ENCODE assay signal across 35 cellular contexts in genomic region chr5:152683205-152683604, GRCh38.
DNase-seq lines count a peak whose midpoint lies in the region; ATAC-seq and TF ChIP-seq lines count a peak whose summit lies in the region.
"Had no signal": no experiment of that assay in that cellular context is flagged by ENCODE, and none has a peak within 500 bp of the region (broad histone marks: within the 10 kb centered on the region; RNA-seq: fewer than 3 reads in every experiment).

No MANE protein-coding gene starts in this region.

- peaks cover 21% of the 10 kb centered on the region for H3K36me3 Mint-ChIP-seq in nephron progenitor cell (ENCODE audit: low read depth)
- H3K36me3 Mint-ChIP-seq: CD14-positive monocyte; CD4-positive, alpha-beta memory T cell; CD4-positive, CD25-positive, alpha-beta regulatory T cell; CD8-positive, alpha-beta memory T cell; CD8-positive, alpha-beta T cell had no signal

- H3K4me1 Mint-ChIP-seq in nephron progenitor cell, result no peaks in the 10 kb centered on the region
- H3K4me1 Mint-ChIP-seq: B cell; CD14-positive monocyte; CD4-positive, alpha-beta memory T cell; CD4-positive, CD25-positive, alpha-beta regulatory T cell; CD8-positive, alpha-beta memory T cell had no signal

- WGBS in testis, 2 donors, result 43 to 50% methylated on average over 1 of the region's 1 CpG

- H3K4me1 ChIP-seq in left ventricle myocardium inferior (peaks cover 16% of the 10 kb centered on the region), testis (no peaks in the 10 kb centered on the region), thoracic aorta (ENCODE audit: control insufficient read depth in 1 of 2, low read depth in 2 of 2) (peaks cover 5 to 10% of the 10 kb centered on the region in 2 donors), A673 (ENCODE audit: insufficient read depth, low read length, poor library complexity, severe bottlenecking) (no peaks in the 10 kb centered on the region)
- H3K4me1 ChIP-seq: A549; BE2C; BLaER1; BLaER1 treated with 17β-estradiol and CSF1 and Interleukin-3, amounts not matched to agents 10 nM and 100 nM; Caco-2 had no signal

- H3K36me3 ChIP-seq in left ventricle myocardium inferior (no peaks in the 10 kb centered on the region), testis (ENCODE audit: low read depth, missing control alignments) (no peaks in the 10 kb centered on the region), thoracic aorta (no peaks in the 10 kb centered on the region), A673 (ENCODE audit: insufficient read depth, low read length, poor library complexity, severe bottlenecking) (no peaks in the 10 kb centered on the region)
- H3K36me3 ChIP-seq: BE2C; BLaER1; BLaER1 treated with 17β-estradiol and CSF1 and Interleukin-3, amounts not matched to agents 10 nM and 100 nM had no signal

- no TSS peak for BruUV-seq in A673 (replicated peaks; lab: Mats Ljungman, UMichigan)

- no peak overlapping the region for H3K27ac ChIP-seq in left ventricle myocardium inferior (replicated peaks)
- H3K27ac ChIP-seq in testis, result no peak overlapping the region
- peak overlapping the region; percentile 8 to 54 for H3K27ac ChIP-seq in thoracic aorta
- no peak overlapping the region for H3K27ac ChIP-seq in A673 (ENCODE audit: low read depth, low read length, poor library complexity, severe bottlenecking)
- H3K27ac ChIP-seq: 22Rv1; A549; BLaER1; BLaER1 treated with 17β-estradiol and CSF1 and Interleukin-3, amounts not matched to agents 10 nM and 100 nM; C4-2B had no signal

- peaks cover 31% of the 10 kb centered on the region for H3K9me3 Mint-ChIP-seq in nephron progenitor cell

- TF ChIP-seq CTCF in left ventricle myocardium inferior (IDR thresholded peaks at IDR 0.05; ENCODE audit: borderline replicate concordance), result no peak
- no peak for TF ChIP-seq CTCF in nephron progenitor cell (IDR thresholded peaks at IDR 0.05)
- TF ChIP-seq CTCF in testis (IDR thresholded peaks at IDR 0.05), result no peak
- no peak for TF ChIP-seq CTCF in thoracic aorta (IDR thresholded peaks at IDR 0.05)
- no peak for TF ChIP-seq CTCF in A673 (conservative IDR thresholded peaks at IDR 0.05; ENCODE audit: low read depth, low read length)

- H3K27ac Mint-ChIP-seq in nephron progenitor cell, result peak overlapping the region; percentile 21
- H3K27ac Mint-ChIP-seq: B cell; CD14-positive monocyte; CD4-positive, alpha-beta memory T cell; CD4-positive, alpha-beta T cell; CD4-positive, CD25-positive, alpha-beta regulatory T cell; CD8-positive, alpha-beta memory T cell; CD8-positive, alpha-beta T cell had no signal

- no peaks in the 10 kb centered on the region for H3K27me3 ChIP-seq in left ventricle myocardium inferior (ENCODE audit: low read depth)
- H3K27me3 ChIP-seq in testis, result no peaks in the 10 kb centered on the region
- H3K27me3 ChIP-seq in thoracic aorta (replicated peaks; ENCODE audit: insufficient read depth), result no peaks in the 10 kb centered on the region
- peaks cover 6% of the 10 kb centered on the region for H3K27me3 ChIP-seq in A673 (replicated peaks; ENCODE audit: insufficient read depth, low read depth, low read length, poor library complexity)
- H3K27me3 ChIP-seq: BE2C; BLaER1; BLaER1 treated with 17β-estradiol and CSF1 and Interleukin-3, amounts not matched to agents 10 nM and 100 nM had no signal

- no peak overlapping the region for H3K4me3 ChIP-seq in left ventricle myocardium inferior
- H3K4me3 ChIP-seq in testis, result no peak overlapping the region
- H3K4me3 ChIP-seq in thoracic aorta, result no peak overlapping the region
- no peak overlapping the region for H3K4me3 ChIP-seq in A673 (ENCODE audit: low read depth, low read length, poor library complexity, severe bottlenecking)
- H3K4me3 ChIP-seq: A549; BLaER1; BLaER1 treated with 17β-estradiol and CSF1 and Interleukin-3, amounts not matched to agents 10 nM and 100 nM had no signal

- ATAC-seq in left ventricle myocardium superior (peak; percentile 72), thoracic aorta (ENCODE audit: insufficient number of reproducible peaks, low FRiP score, low read depth) (no peak)
- ATAC-seq: A549; CD8-positive, alpha-beta T cell had no signal

- POLR2A ChIA-PET in A673 (lab: Charles Lee; ENCODE audit: low non-redundant PET), result no interaction called here

- DNase-seq in left ventricle myocardium superior (no peak), left ventricle myocardium inferior (no peak), nephron progenitor cell (no peak), testis (peak; percentile 33), thoracic aorta (ENCODE audit: low spot score) (no peak), A673 (ENCODE audit: low spot score) (no peak), NCI-H446 (lab: John Stamatoyannopoulos, UW) (no peak), T-helper 1 cell (no peak)
- DNase-seq: 8988T; ACHN; AML-193; BE2C; C1 segment of cervical spinal cord; Caco-2; Calu3; CD4-positive, alpha-beta memory T cell; CD4-positive, alpha-beta T cell; CD4-positive, CD25-positive, alpha-beta regulatory T cell; CD8-positive, alpha-beta memory T cell; CD8-positive, alpha-beta T cell; COR-L47; DMS 273 treated with DMSO at 0.1 percent for 48 hours; DMS153; DMS53; DMS79; DMS79 treated with DMSO at 0.1 percent for 48 hours; DND-41; EL had no signal

- no peak for TF ChIP-seq POLR2A in testis (IDR thresholded peaks at IDR 0.05)

- intact Hi-C loops in left ventricle myocardium superior (cut with micrococcal nuclease) (no loop called here), left ventricle myocardium inferior (cut with micrococcal nuclease) (no loop called here), testis (cut with DNase I; ENCODE audit: low total_unique reads) (no loop called here), A673 (cut with micrococcal nuclease; ENCODE audit: unreplicated experiment) (no loop called here)

- peaks cover 2% of the 10 kb centered on the region for H3K27me3 Mint-ChIP-seq in nephron progenitor cell (ENCODE audit: low read depth, poor library complexity)
- H3K27me3 Mint-ChIP-seq: B cell; CD4-positive, alpha-beta memory T cell; CD4-positive, alpha-beta T cell; CD4-positive, CD25-positive, alpha-beta regulatory T cell had no signal

- no peak overlapping the region for H3K4me3 Mint-ChIP-seq in nephron progenitor cell
- H3K4me3 Mint-ChIP-seq: B cell; CD14-positive monocyte; CD4-positive, alpha-beta memory T cell; CD4-positive, alpha-beta T cell; CD4-positive, CD25-positive, alpha-beta regulatory T cell; CD8-positive, alpha-beta memory T cell; CD8-positive, alpha-beta T cell had no signal

- CTCF ChIA-PET in A673 (lab: Charles Lee), result no interaction called here

- H3K9me3 ChIP-seq in left ventricle myocardium inferior (replicated peaks), result peaks cover 8% of the 10 kb centered on the region
- H3K9me3 ChIP-seq in testis, result no peaks in the 10 kb centered on the region
- no peaks in the 10 kb centered on the region for H3K9me3 ChIP-seq in thoracic aorta
- H3K9me3 ChIP-seq in A673 (ENCODE audit: low read depth, low read length, poor library complexity, severe bottlenecking), result no peaks in the 10 kb centered on the region
- H3K9me3 ChIP-seq: BE2C had no signal

Comparison
In these comparisons a context has a peak if more than half of its experiments do, and no peak if none do; other contexts are left out.
1. H3K27ac ChIP-seq: peak in thoracic aorta (2 of 2); none in left ventricle myocardium inferior (single experiment), testis (0 of 2) and A673 (single experiment).